Comparison of ENCODE assay signal across 11 cellular contexts in the genomic region with DNA sequence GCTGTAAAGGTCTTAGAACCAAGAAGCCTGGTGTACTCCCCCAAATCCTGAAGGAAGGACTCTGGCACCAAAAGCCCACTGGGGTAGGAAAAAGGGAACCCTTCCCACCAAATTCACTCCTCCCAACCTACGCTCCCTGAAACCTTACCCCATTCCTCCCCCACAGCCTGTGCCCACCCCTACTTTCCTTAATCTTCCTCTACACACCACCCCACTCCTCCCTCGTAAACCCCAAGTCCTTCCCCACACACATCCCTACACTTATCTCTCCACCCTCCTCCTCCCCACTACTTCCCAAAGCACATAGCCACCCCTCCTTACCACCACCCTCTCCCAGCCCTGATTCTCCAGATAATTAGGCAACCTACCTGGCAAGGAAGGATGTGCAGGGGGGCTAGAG. TPM values are rescaled to one million over a fixed set of nuclear protein-coding genes. Genes with fewer than 3 reads are reported as not detected.
DNase-seq lines count a peak whose midpoint lies in the region; ATAC-seq, FAIRE-seq and TF ChIP-seq lines count a peak whose summit lies in the region.
"Had no signal": no experiment of that assay in that cellular context is flagged by ENCODE, and none has a peak within 500 bp of the region (broad histone marks: within the 10 kb centered on the region; RNA-seq: fewer than 3 reads in every experiment).

No MANE protein-coding gene starts in this region.

- peaks cover 28% of the 10 kb centered on the region for H3K4me1 ChIP-seq in CD8-positive, alpha-beta T cell (ENCODE audit: insufficient read depth, low read length)
- H3K4me1 ChIP-seq in astrocyte (ENCODE audit: insufficient read depth, low read length) = peaks cover 10% of the 10 kb centered on the region

- peak overlapping the region; percentile 97 for H3K4me2 ChIP-seq in astrocyte (ENCODE audit: low read length)

- H3K27ac Mint-ChIP-seq in CD8-positive, alpha-beta T cell = no peak overlapping the region
- no peak overlapping the region for H3K27ac Mint-ChIP-seq in HFFc6
- H3K27ac Mint-ChIP-seq in astrocyte (ENCODE audit: unreplicated experiment) = no peak overlapping the region
- no peak overlapping the region for H3K27ac Mint-ChIP-seq in natural killer cell

- peaks cover 11% of the 10 kb centered on the region for H3K79me2 ChIP-seq in astrocyte (ENCODE audit: insufficient read depth, low read length)

- H3K4me3 Mint-ChIP-seq in CD8-positive, alpha-beta T cell = peak overlapping the region; percentile 22
- peak overlapping the region; percentile 37 for H3K4me3 Mint-ChIP-seq in HFFc6
- H3K4me3 Mint-ChIP-seq in astrocyte (ENCODE audit: unreplicated experiment) = peak overlapping the region; percentile 92
- peak overlapping the region; percentile 7 for H3K4me3 Mint-ChIP-seq in natural killer cell

- H3K4me1 Mint-ChIP-seq in CD8-positive, alpha-beta T cell (ENCODE audit: low read depth) = peaks cover 26% of the 10 kb centered on the region
- H3K4me1 Mint-ChIP-seq in HFFc6 (ENCODE audit: low read depth) (peaks cover 12% of the 10 kb centered on the region), astrocyte (ENCODE audit: low read depth, unreplicated experiment) (peaks cover 4% of the 10 kb centered on the region), natural killer cell (peaks cover 12 to 22% of the 10 kb centered on the region in 2 donors)

- FAIRE-seq in astrocyte (lab: Jason Lieb, UNC) (no peak), HTR-8/SVneo (lab: Jason Lieb, UNC) (no peak)

- no peak overlapping the region for H2AFZ ChIP-seq in astrocyte (ENCODE audit: low read depth, low read length)

- ATAC-seq in CD8-positive, alpha-beta T cell = no peak
- ATAC-seq in natural killer cell (no peak), HG03520 (IDR thresholded peaks at IDR 0.05; ENCODE audit: unreplicated experiment) (no peak), GM18873 (IDR thresholded peaks at IDR 0.05; ENCODE audit: low FRiP score, unreplicated experiment) (no peak)

- TF ChIP-seq CTCF in CD8-positive, alpha-beta T cell (IDR thresholded peaks at IDR 0.05) = no peak
- no peak for TF ChIP-seq CTCF in HFFc6 (IDR thresholded peaks at IDR 0.05)
- TF ChIP-seq CTCF in astrocyte (IDR thresholded peaks at IDR 0.05; ENCODE audit: insufficient read depth, low read depth, low read length) = no peak
- TF ChIP-seq CTCF in natural killer cell (IDR thresholded peaks at IDR 0.05) = no peak

- intact Hi-C loops in CD8-positive, alpha-beta T cell (cut with DNase I, micrococcal nuclease) = loop anchor here (5.0 to 10.0 kb wide), 4 partner anchors 45 to 1055 kb away; a partner anchor contains a TSS
- intact Hi-C loops in natural killer cell (cut with micrococcal nuclease) = loop anchor here (10.0 kb wide), 1 partner anchor 1053 kb away; a partner anchor contains a TSS

- H4K20me1 ChIP-seq in astrocyte (ENCODE audit: insufficient read depth, low read length) = no peaks in the 10 kb centered on the region

- no peaks in the 10 kb centered on the region for H3K9me3 Mint-ChIP-seq in CD8-positive, alpha-beta T cell
- H3K9me3 Mint-ChIP-seq in HFFc6 (no peaks in the 10 kb centered on the region), astrocyte (ENCODE audit: unreplicated experiment) (no peaks in the 10 kb centered on the region), natural killer cell (no peaks in the 10 kb centered on the region)

- no peak overlapping the region for H3K4me3 ChIP-seq in CD8-positive, alpha-beta T cell (ENCODE audit: low read depth, low read length)
- H3K4me3 ChIP-seq in astrocyte (ENCODE audit: insufficient read depth, low read depth, low read length) = no peak overlapping the region

- H3K9me3 ChIP-seq in CD8-positive, alpha-beta T cell (ENCODE audit: low read length) = no peaks in the 10 kb centered on the region
- H3K9me3 ChIP-seq in astrocyte (ENCODE audit: insufficient read depth, low read depth, low read length) = no peaks in the 10 kb centered on the region

- CTCF ChIA-PET in CD8-positive, alpha-beta T cell (lab: Charles Lee) = no interaction called here

- H3K36me3 Mint-ChIP-seq in CD8-positive, alpha-beta T cell = peaks cover 28% of the 10 kb centered on the region
- H3K36me3 Mint-ChIP-seq in HFFc6 (ENCODE audit: low read depth) (0 out of 2 replicates have a peak, but pooled peaks cover 4% of the 10 kb centered on the region), astrocyte (ENCODE audit: low read depth, unreplicated experiment) (peaks cover 6% of the 10 kb centered on the region), natural killer cell (no peaks in the 10 kb centered on the region)

- DNase-seq in CD8-positive, alpha-beta T cell = no peak
- DNase-seq in HFFc6 (no peak), astrocyte (ENCODE audit: low read depth) (no peak), natural killer cell (no peak), HTR-8/SVneo (ENCODE audit: insufficient read length, low spot score) (no peak), DMS79 treated with DMSO at 0.1 percent for 48 hours (lab: John Stamatoyannopoulos, UW) (no peak)
- DNase-seq: NCI-H1105 had no signal

- H3K27ac ChIP-seq in CD8-positive, alpha-beta T cell (ENCODE audit: low read depth, low read length) = no peak overlapping the region
- H3K27ac ChIP-seq in astrocyte (ENCODE audit: low read depth, low read length) = no peak overlapping the region

- POLR2A ChIA-PET in CD8-positive, alpha-beta T cell (lab: Charles Lee) = interaction anchor here (1.5 kb wide), 1 partner anchor 114 kb away, joined by 8 read pairs; a partner anchor contains a TSS

- H3K27me3 Mint-ChIP-seq in CD8-positive, alpha-beta T cell (ENCODE audit: low read depth) = no peaks in the 10 kb centered on the region
- H3K27me3 Mint-ChIP-seq in HFFc6 (ENCODE audit: insufficient read depth) (no peaks in the 10 kb centered on the region), astrocyte (ENCODE audit: low read depth, unreplicated experiment) (no peaks in the 10 kb centered on the region), natural killer cell (ENCODE audit: low read depth in 2 of 2) (no peaks in the 10 kb centered on the region)

- H3K36me3 ChIP-seq in CD8-positive, alpha-beta T cell (ENCODE audit: insufficient read depth, low read length) = no peaks in the 10 kb centered on the region
- peaks cover 2% of the 10 kb centered on the region for H3K36me3 ChIP-seq in astrocyte (ENCODE audit: insufficient read depth, low read length)

- no peaks in the 10 kb centered on the region for H3K27me3 ChIP-seq in CD8-positive, alpha-beta T cell (ENCODE audit: insufficient read depth, low read length)
- no peaks in the 10 kb centered on the region for H3K27me3 ChIP-seq in astrocyte (ENCODE audit: insufficient read depth, low read length)

- peak overlapping the region; percentile 14 for H3K9ac ChIP-seq in astrocyte (ENCODE audit: low read length)

RNA-seq across cellular contexts. Expression of a gene that starts 1.7 kb away (rescaled TPM):
- total RNA-seq in CD8-positive, alpha-beta T cell = 10 to 100 TPM; 12.2 to 13.2 TPM
- 10 to 100 TPM; 26.3 to 32.4 (median 28.4) TPM for total RNA-seq in HFFc6 (2021; fragmentation: NEBNext Ultra II Directional; extraction: Animal tissue kit (Norgen Biotek cat#: 25700))
- total RNA-seq in astrocyte (48.0 and 51.2 TPM in 2 replicates), natural killer cell (10 to 100 TPM; 18.0 to 21.0 (median 20.4) TPM)

RNA-seq across cellular contexts. Expression of a gene that starts 29.2 kb away (rescaled TPM):
- not detected for total RNA-seq in CD8-positive, alpha-beta T cell
- total RNA-seq in HFFc6 (2021; fragmentation: NEBNext Ultra II Directional; extraction: Animal tissue kit (Norgen Biotek cat#: 25700)) = not detected
- total RNA-seq in astrocyte (not detected in 2 replicates), natural killer cell (not detected)
- total RNA-seq: glomerular endothelial cell, subcutaneous adipose tissue had no signal

RNA-seq across cellular contexts. Expression of a gene that starts 31.2 kb away (rescaled TPM):
- total RNA-seq in CD8-positive, alpha-beta T cell = 100 to 1,000 TPM; 488 to 500 TPM
- total RNA-seq in HFFc6 (2021; fragmentation: NEBNext Ultra II Directional; extraction: Animal tissue kit (Norgen Biotek cat#: 25700)) = 100 to 1,000 TPM; 367 to 495 (median 421) TPM
- total RNA-seq in astrocyte (330 and 343 TPM in 2 replicates), natural killer cell (100 to 1,000 TPM; 370 to 454 (median 439) TPM)

RNA-seq across cellular contexts. Expression of a gene that starts 49.3 kb away (rescaled TPM):
- total RNA-seq in CD8-positive, alpha-beta T cell = 1 to 10 TPM; 2.2 TPM
- under 1 TPM; 0.50 to 0.95 (median 0.57) TPM for total RNA-seq in HFFc6 (2021; fragmentation: NEBNext Ultra II Directional; extraction: Animal tissue kit (Norgen Biotek cat#: 25700))
- total RNA-seq in astrocyte = 2.0 and 3.2 TPM in 2 replicates
- 1 to 10 TPM; 2.2 to 3.0 (median 2.4) TPM for total RNA-seq in natural killer cell

Comparison
In these comparisons a context has a peak if more than half of its experiments do, and no peak if none do; other contexts are left out.
1. H3K4me3 Mint-ChIP-seq: peak in every context shown above with its lines; median percentile 92 in astrocyte; 37 in HFFc6; 22 in CD8-positive, alpha-beta T cell; 7 in natural killer cell.